Comparison of ENCODE assay signal across 20 cellular contexts in genomic region chr3:41007399-41007798, GRCh38.
DNase-seq lines count a peak whose midpoint lies in the region; FAIRE-seq and TF ChIP-seq lines count a peak whose summit lies in the region.
"Had no signal": no experiment of that assay in that cellular context is flagged by ENCODE, and none has a peak within 500 bp of the region (broad histone marks: within the 10 kb centered on the region; RNA-seq: fewer than 3 reads in every experiment).

No MANE protein-coding gene starts in this region.

- H3K27ac ChIP-seq in small intestine (ENCODE audit: low read depth in 1 of 2, low read length in 1 of 2) (no peak overlapping the region), uterus (no peak overlapping the region), colonic mucosa (no peak overlapping the region)
- H3K27ac ChIP-seq: 22Rv1; A549; BLaER1 treated with 17β-estradiol and CSF1 and Interleukin-3, amounts not matched to agents 10 nM and 100 nM; C4-2B had no signal

- H3K27me3 ChIP-seq in adipocyte (replicated peaks; ENCODE audit: control insufficient read depth, insufficient read depth, low read length) (no peaks in the 10 kb centered on the region), small intestine (ENCODE audit: control insufficient read depth in 2 of 2, insufficient read depth in 2 of 2, low read length in 2 of 2) (no peaks in the 10 kb centered on the region), uterus (no peaks in the 10 kb centered on the region), colonic mucosa (no peaks in the 10 kb centered on the region)
- H3K27me3 ChIP-seq: BLaER1 treated with 17β-estradiol and CSF1 and Interleukin-3, amounts not matched to agents 10 nM and 100 nM had no signal

- peaks cover 22% of the 10 kb centered on the region for H3K9me3 ChIP-seq in adipocyte (ENCODE audit: control insufficient read depth, low read length)
- H3K9me3 ChIP-seq in small intestine (ENCODE audit: control insufficient read depth, low read depth) = no peaks in the 10 kb centered on the region
- no peaks in the 10 kb centered on the region for H3K9me3 ChIP-seq in uterus
- no peaks in the 10 kb centered on the region for H3K9me3 ChIP-seq in colonic mucosa

- DNase-seq in adipocyte (ENCODE audit: low read depth) = no peak
- no peak for DNase-seq in small intestine
- no peak for DNase-seq in uterus
- no peak for DNase-seq in colonic mucosa
- DNase-seq: AML-193; Caco-2; Calu3; CD4-positive, alpha-beta T cell; CD8-positive, alpha-beta T cell; DMS79 treated with DMSO at 0.1 percent for 48 hours; GF-D8 had no signal

- FAIRE-seq in islet of Langerhans (lab: Jason Lieb, UNC) = peak; percentile 21
- peak; percentile 5 for FAIRE-seq in small intestine (lab: Jason Lieb, UNC)
- FAIRE-seq: A549, D721Med, G401.6, GM12891, GM19239 had no signal

- H3K4me1 ChIP-seq in adipocyte (ENCODE audit: control insufficient read depth, insufficient read depth, low read length) = no peaks in the 10 kb centered on the region
- H3K4me1 ChIP-seq in small intestine (ENCODE audit: control insufficient read depth in 2 of 2, insufficient read depth in 1 of 2, low read depth in 1 of 2, low read length in 1 of 2) = no peaks in the 10 kb centered on the region
- no peaks in the 10 kb centered on the region for H3K4me1 ChIP-seq in uterus
- no peaks in the 10 kb centered on the region for H3K4me1 ChIP-seq in colonic mucosa
- H3K4me1 ChIP-seq: A549; BLaER1 treated with 17β-estradiol and CSF1 and Interleukin-3, amounts not matched to agents 10 nM and 100 nM; Caco-2 had no signal

- no peak for TF ChIP-seq POLR2A in uterus (IDR thresholded peaks at IDR 0.05)

- TF ChIP-seq CTCF in uterus (IDR thresholded peaks at IDR 0.05) (no peak), colonic mucosa (IDR thresholded peaks at IDR 0.05) (no peak)

- H3K4me3 ChIP-seq in adipocyte (ENCODE audit: low read length) (peak overlapping the region; percentile 31), small intestine (ENCODE audit: low read depth in 1 of 2, low read length in 2 of 2) (no peak overlapping the region), uterus (no peak overlapping the region), colonic mucosa (no peak overlapping the region)
- H3K4me3 ChIP-seq: A549; BLaER1 treated with 17β-estradiol and CSF1 and Interleukin-3, amounts not matched to agents 10 nM and 100 nM had no signal

- intact Hi-C loops in uterus (cut with DNase I; ENCODE audit: low total_unique reads) = no loop called here
- intact Hi-C loops in colonic mucosa (cut with DNase I) = no loop called here

- H3K9ac ChIP-seq in adipocyte (ENCODE audit: low read length) (no peak overlapping the region), colonic mucosa (ENCODE audit: low read depth in 2 of 2, low read length in 2 of 2) (no peak overlapping the region)
- H3K9ac ChIP-seq: BLaER1 treated with 17β-estradiol and CSF1 and Interleukin-3, amounts not matched to agents 10 nM and 100 nM had no signal

- H3K36me3 ChIP-seq in adipocyte (ENCODE audit: control insufficient read depth, insufficient read depth, low read length, severe bottlenecking) (no peaks in the 10 kb centered on the region), small intestine (ENCODE audit: control insufficient read depth in 2 of 2, insufficient read depth in 2 of 2, low read length in 2 of 2) (no peaks in the 10 kb centered on the region), uterus (no peaks in the 10 kb centered on the region), colonic mucosa (no peaks in the 10 kb centered on the region)
- H3K36me3 ChIP-seq: BLaER1 treated with 17β-estradiol and CSF1 and Interleukin-3, amounts not matched to agents 10 nM and 100 nM had no signal
